In genomic region chr9:131485206-131485605, GRCh38 we compare ENCODE assay signal across 18 cellular contexts. TPM values are rescaled to one million over a fixed set of nuclear protein-coding genes. Genes with fewer than 3 reads are reported as not detected.
DNase-seq lines count a peak whose midpoint lies in the region; ATAC-seq and TF ChIP-seq lines count a peak whose summit lies in the region.
"Had no signal": no experiment of that assay in that cellular context is flagged by ENCODE, and none has a peak within 500 bp of the region (broad histone marks: within the 10 kb centered on the region; RNA-seq: fewer than 3 reads in every experiment).

No MANE protein-coding gene starts in this region.

- peaks cover 98% of the 10 kb centered on the region for H3K36me3 Mint-ChIP-seq in activated T-cell treated with anti-CD3 and anti-CD28 coated beads, Interleukin-2, amount 50 U/mL, for 24 hours (ENCODE audit: low read depth)
- peaks cover 48% of the 10 kb centered on the region for H3K36me3 Mint-ChIP-seq in activated T-cell treated with anti-CD3 and anti-CD28 coated beads, Interleukin-2, amount 50 U/mL, for 4 hours (ENCODE audit: insufficient read depth)
- H3K36me3 Mint-ChIP-seq in H9 (ENCODE audit: insufficient read depth in 1 of 3, low read depth in 3 of 3) (peaks cover 87 to 100% (median 99%) of the 10 kb centered on the region in 3 experiments), glutamatergic neuron (ENCODE audit: unreplicated experiment) (no peaks in the 10 kb centered on the region)

- no peaks in the 10 kb centered on the region for H3K27me3 Mint-ChIP-seq in activated T-cell treated with anti-CD3 and anti-CD28 coated beads, Interleukin-2, amount 50 U/mL, for 24 hours
- no peaks in the 10 kb centered on the region for H3K27me3 Mint-ChIP-seq in activated T-cell treated with anti-CD3 and anti-CD28 coated beads, Interleukin-2, amount 50 U/mL, for 4 hours (ENCODE audit: low read depth)
- H3K27me3 Mint-ChIP-seq in H9 (ENCODE audit: low read depth), result no peaks in the 10 kb centered on the region
- peaks cover 31% of the 10 kb centered on the region for H3K27me3 Mint-ChIP-seq in glutamatergic neuron (ENCODE audit: unreplicated experiment)
- H3K27me3 Mint-ChIP-seq: B cell; CD4-positive, alpha-beta memory T cell had no signal

- H3K4me1 Mint-ChIP-seq in activated T-cell treated with anti-CD3 and anti-CD28 coated beads, Interleukin-2, amount 50 U/mL, for 24 hours (ENCODE audit: low read depth), result peaks cover 1% of the 10 kb centered on the region
- H3K4me1 Mint-ChIP-seq in activated T-cell treated with anti-CD3 and anti-CD28 coated beads, Interleukin-2, amount 50 U/mL, for 4 hours (ENCODE audit: low read depth), result no peaks in the 10 kb centered on the region
- H3K4me1 Mint-ChIP-seq in H9, result no peaks in the 10 kb centered on the region
- H3K4me1 Mint-ChIP-seq in glutamatergic neuron (ENCODE audit: low read depth, unreplicated experiment), result peaks cover 46% of the 10 kb centered on the region
- H3K4me1 Mint-ChIP-seq: B cell had no signal

- H3K56ac ChIP-seq in H9 (ENCODE audit: insufficient read length, low read depth, low read length), result no peak overlapping the region

- no peak overlapping the region for H3K4me3 Mint-ChIP-seq in activated T-cell treated with anti-CD3 and anti-CD28 coated beads, Interleukin-2, amount 50 U/mL, for 24 hours
- no peak overlapping the region for H3K4me3 Mint-ChIP-seq in activated T-cell treated with anti-CD3 and anti-CD28 coated beads, Interleukin-2, amount 50 U/mL, for 4 hours
- no peak overlapping the region for H3K4me3 Mint-ChIP-seq in H9
- H3K4me3 Mint-ChIP-seq in glutamatergic neuron (ENCODE audit: unreplicated experiment), result no peak overlapping the region
- H3K4me3 Mint-ChIP-seq: B cell; CD4-positive, alpha-beta memory T cell had no signal

- H3K79me1 ChIP-seq in H9 (ENCODE audit: insufficient read depth, low read depth, low read length, poor library complexity, severe bottlenecking), result no peaks in the 10 kb centered on the region

- no peaks in the 10 kb centered on the region for H3K79me2 ChIP-seq in H9 (ENCODE audit: insufficient read depth, low read length)

- H3K27me3 ChIP-seq in H9 (ENCODE audit: insufficient read depth, low read length) (no peaks in the 10 kb centered on the region), prostate gland (replicated peaks; ENCODE audit: insufficient read depth) (no peaks in the 10 kb centered on the region)
- H3K27me3 ChIP-seq: MG63 had no signal

- no peak overlapping the region for H3K14ac ChIP-seq in H9 (ENCODE audit: insufficient read depth, low read length)

- H4K91ac ChIP-seq in H9 (ENCODE audit: insufficient read length, low read depth, low read length), result no peak overlapping the region

- H3K4ac ChIP-seq in H9 (ENCODE audit: low read depth, low read length), result no peak overlapping the region

- H3K23ac ChIP-seq in H9 (ENCODE audit: insufficient read length, low read depth, low read length), result no peak overlapping the region

- H2BK120ac ChIP-seq in H9 (ENCODE audit: low read depth, low read length, poor library complexity, severe bottlenecking), result no peak overlapping the region

- no peak overlapping the region for H2BK15ac ChIP-seq in H9 (ENCODE audit: low read depth, low read length)

- intact Hi-C loops in prostate gland (cut with DNase I), result no loop called here

- TF ChIP-seq CTCF in H9 (conservative IDR thresholded peaks at IDR 0.05) (no peak), glutamatergic neuron (IDR thresholded peaks at IDR 0.05; ENCODE audit: partially characterized antibody, unreplicated experiment) (no peak), prostate gland (IDR thresholded peaks at IDR 0.05) (no peak), GM10266 (IDR thresholded peaks at IDR 0.05; ENCODE audit: control insufficient read depth, insufficient read depth, low read depth, missing control alignments) (no peak)

- H2BK5ac ChIP-seq in H9 (ENCODE audit: insufficient read length, low read length), result no peak overlapping the region

- no peak overlapping the region for H3T11ph ChIP-seq in H9 (ENCODE audit: low read length)

- no peak overlapping the region for H2BK12ac ChIP-seq in H9 (ENCODE audit: insufficient read length, low read depth, low read length)

- H3K18ac ChIP-seq in H9 (ENCODE audit: insufficient read length, low read depth, low read length), result no peak overlapping the region

- no peaks in the 10 kb centered on the region for H4K20me1 ChIP-seq in H9 (ENCODE audit: control insufficient read depth, insufficient read depth, insufficient read length)

- H3K27ac Mint-ChIP-seq in activated T-cell treated with anti-CD3 and anti-CD28 coated beads, Interleukin-2, amount 50 U/mL, for 24 hours, result peak overlapping the region; percentile 50
- peak overlapping the region in 2 of 3 experiments; percentile 44 to 74; a peak in 2 of 7 replicates for H3K27ac Mint-ChIP-seq in H9
- peak overlapping the region; percentile 59 for H3K27ac Mint-ChIP-seq in glutamatergic neuron (ENCODE audit: unreplicated experiment)
- H3K27ac Mint-ChIP-seq: B cell had no signal

- H2AFZ ChIP-seq in H9 (ENCODE audit: low read length), result no peak overlapping the region
- H2AFZ ChIP-seq: PC-9 had no signal

- no CpG with 5 or more reads among the region's 12 CpGs for WGBS in H9 (ENCODE audit: extremely low coverage, insufficient read length, low lambda C conversion rate)
- WGBS in prostate gland, result 88% methylated on average over 10 of the region's 12 CpGs

- H3K36me3 ChIP-seq in prostate gland, result peaks cover 22 to 28% of the 10 kb centered on the region in 2 donors

- H3K9ac ChIP-seq in H9 (ENCODE audit: extremely low read depth, insufficient read length, low read length), result no peak overlapping the region

- no peak for ATAC-seq in activated T-cell treated with anti-CD3 and anti-CD28 coated beads, Interleukin-2, amount 50 U/mL, for 4 hours
- ATAC-seq in HG02759 (IDR thresholded peaks at IDR 0.05; ENCODE audit: unreplicated experiment), result no peak

- no peak overlapping the region for H2AK5ac ChIP-seq in H9 (ENCODE audit: insufficient read length, low read length)

- no peak overlapping the region for H3K27ac ChIP-seq in H9 (ENCODE audit: insufficient read length, low read depth, low read length)
- H3K27ac ChIP-seq in prostate gland, result peak overlapping the region; percentile 14 to 21
- H3K27ac ChIP-seq: 22Rv1, PC-9 had no signal

- no peaks in the 10 kb centered on the region for H3K9me3 Mint-ChIP-seq in activated T-cell treated with anti-CD3 and anti-CD28 coated beads, Interleukin-2, amount 50 U/mL, for 24 hours
- H3K9me3 Mint-ChIP-seq in activated T-cell treated with anti-CD3 and anti-CD28 coated beads, Interleukin-2, amount 50 U/mL, for 4 hours, result no peaks in the 10 kb centered on the region
- H3K9me3 Mint-ChIP-seq in H9 (no peaks in the 10 kb centered on the region), glutamatergic neuron (ENCODE audit: unreplicated experiment) (peaks cover 43% of the 10 kb centered on the region)
- H3K9me3 Mint-ChIP-seq: CD4-positive, alpha-beta memory T cell had no signal

- H4K8ac ChIP-seq in H9 (replicated peaks; ENCODE audit: insufficient read length, low read depth, low read length), result no peak overlapping the region

- H3K4me2 ChIP-seq in H9 (ENCODE audit: insufficient read depth, insufficient read length, low read length), result no peak overlapping the region
- H3K4me2 ChIP-seq: PC-9 had no signal

- H3K4me1 ChIP-seq in H9 (ENCODE audit: insufficient read depth, low read length) (no peaks in the 10 kb centered on the region), prostate gland (replicated peaks) (peaks cover 21% of the 10 kb centered on the region)

- DNase-seq in activated T-cell treated with anti-CD3 and anti-CD28 coated beads, Interleukin-2, amount 50 U/mL, for 24 hours, result no peak
- DNase-seq in activated T-cell treated with anti-CD3 and anti-CD28 coated beads, Interleukin-2, amount 50 U/mL, for 4 hours, result no peak
- DNase-seq in H9, result no peak
- DNase-seq in glutamatergic neuron, result no peak
- no peak for DNase-seq in prostate gland (ENCODE audit: low spot score)
- no peak for DNase-seq in GM10266 (ENCODE audit: extremely low spot score)
- DNase-seq in DMS153 treated with DMSO at 0.1 percent for 48 hours (lab: John Stamatoyannopoulos, UW; ENCODE audit: unreplicated experiment), result no peak
- DNase-seq: Calu3; CD4-positive, alpha-beta memory T cell; DMS79; MG63; NCI-H1092 treated with DMSO at 0.1 percent for 48 hours; NCI-H1694; NCI-H524; PC-9 had no signal

- no peak overlapping the region for H2BK20ac ChIP-seq in H9 (ENCODE audit: low read depth, low read length, poor library complexity, severe bottlenecking)

- no peak overlapping the region for H3K4me3 ChIP-seq in prostate gland
- H3K4me3 ChIP-seq: MG63, PC-9 had no signal

- H3K9me3 ChIP-seq in H9 (ENCODE audit: control insufficient read depth, low read depth, low read length) (no peaks in the 10 kb centered on the region), prostate gland (no peaks in the 10 kb centered on the region)
- H3K9me3 ChIP-seq: MG63 had no signal

- no peak overlapping the region for H4K5ac ChIP-seq in H9 (ENCODE audit: insufficient read length, low read depth, low read length)

- TF ChIP-seq POLR2A in prostate gland (IDR thresholded peaks at IDR 0.05), result no peak

- H3K23me2 ChIP-seq in H9 (ENCODE audit: insufficient read length, low read depth, low read length, poor library complexity, severe bottlenecking), result no peaks in the 10 kb centered on the region

RNA-seq across cellular contexts. Expression of gene POMT1, which starts 17.5 kb away (rescaled TPM):
- total RNA-seq in activated T-cell treated with anti-CD3 and anti-CD28 coated beads, Interleukin-2, amount 50 U/mL, for 4 hours, result 10 to 100 TPM; 14.0 to 20.0 (median 16.5) TPM
- total RNA-seq in H9 (2021) (34.0 and 34.1 TPM in 2 replicates), glutamatergic neuron (ENCODE audit: unreplicated experiment) (108 TPM), prostate gland (10 to 100 TPM; 36.5 to 59.5 TPM)

RNA-seq across cellular contexts. Expression of gene UCK1, which starts 45.9 kb away (rescaled TPM):
- total RNA-seq in activated T-cell treated with anti-CD3 and anti-CD28 coated beads, Interleukin-2, amount 50 U/mL, for 4 hours, result 10 to 100 TPM; 21.1 to 23.3 (median 22.9) TPM
- total RNA-seq in H9 (2021) (51.2 and 54.2 TPM in 2 replicates), glutamatergic neuron (ENCODE audit: unreplicated experiment) (24.8 TPM), prostate gland (10 to 100 TPM; 47.6 to 48.2 TPM)
